Comparison of ENCODE assay signal across 15 cellular contexts in the genomic region with DNA sequence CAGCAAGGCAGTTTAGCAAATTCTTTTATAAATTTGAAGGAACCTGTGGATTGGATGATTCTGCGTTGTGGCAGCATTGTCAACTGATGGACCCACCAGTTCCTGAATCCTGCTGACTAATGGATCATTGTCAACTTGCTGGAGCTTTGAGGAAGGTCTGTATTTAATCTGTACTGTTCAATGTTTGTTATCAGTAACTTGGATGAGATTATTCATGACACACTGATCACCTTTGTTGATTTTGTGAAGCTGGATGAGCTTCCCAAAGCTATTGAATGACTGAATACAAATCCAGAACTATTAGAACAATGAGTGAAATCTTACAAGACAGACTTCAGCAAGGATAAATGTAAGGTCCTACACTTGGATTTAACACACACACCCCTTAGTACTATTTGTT.
DNase-seq lines count a peak whose midpoint lies in the region; ATAC-seq, FAIRE-seq and TF ChIP-seq lines count a peak whose summit lies in the region.
"Had no signal": no experiment of that assay in that cellular context is flagged by ENCODE, and none has a peak within 500 bp of the region (broad histone marks: within the 10 kb centered on the region; RNA-seq: fewer than 3 reads in every experiment).

No MANE protein-coding gene starts in this region.

- no peaks in the 10 kb centered on the region for H3K9me3 Mint-ChIP-seq in Caco-2 (ENCODE audit: unreplicated experiment)
- H3K9me3 Mint-ChIP-seq: CD8-positive, alpha-beta T cell had no signal

- H3K27ac Mint-ChIP-seq in Caco-2 (ENCODE audit: unreplicated experiment): no peak overlapping the region
- H3K27ac Mint-ChIP-seq: CD8-positive, alpha-beta T cell had no signal

- BruUV-seq in Caco-2 (replicated peaks; lab: Mats Ljungman, UMichigan): no TSS peak

- H3K36me3 Mint-ChIP-seq in Caco-2 (ENCODE audit: insufficient read depth, unreplicated experiment): no peaks in the 10 kb centered on the region
- H3K36me3 Mint-ChIP-seq: CD8-positive, alpha-beta T cell had no signal

- no peak overlapping the region for H3K4me3 ChIP-seq in A549
- H3K4me3 ChIP-seq in Caco-2 (ENCODE audit: low read depth, low read length): no peak overlapping the region
- H3K4me3 ChIP-seq: BLaER1, GM12878, HAP-1 had no signal

- FAIRE-seq in A549 (lab: Jason Lieb, UNC): no peak
- FAIRE-seq: GM12878, GM19239 had no signal

- peaks cover 20% of the 10 kb centered on the region; the same call in 2 of the 3 replicates for H3K4me1 ChIP-seq in A549
- peaks cover 12% of the 10 kb centered on the region for H3K4me1 ChIP-seq in Caco-2
- H3K4me1 ChIP-seq: BLaER1, HAP-1 had no signal

- no peaks in the 10 kb centered on the region for H3K27me3 Mint-ChIP-seq in Caco-2 (ENCODE audit: insufficient read depth, unreplicated experiment)

- 93% methylated on average over 1 of the region's 1 CpG for WGBS in A549 (ENCODE audit: missing lambda C conversion rate)

- H3K36me3 ChIP-seq in Caco-2 (ENCODE audit: control insufficient read depth, insufficient read depth, low read length): no peaks in the 10 kb centered on the region
- H3K36me3 ChIP-seq: BLaER1, HAP-1 had no signal

- TF ChIP-seq CTCF in A549 (IDR thresholded peaks at IDR 0.05): no peak
- TF ChIP-seq CTCF in Caco-2 (IDR thresholded peaks at IDR 0.05; ENCODE audit: insufficient read depth in 1 of 2, low read depth in 1 of 2, low read length in 1 of 2, severe bottlenecking in 1 of 2, unreplicated experiment in 1 of 2): no peak
- no peak for TF ChIP-seq CTCF in VCaP (conservative IDR thresholded peaks at IDR 0.05)

- TF ChIP-seq RAD21 in A549 (conservative IDR thresholded peaks at IDR 0.05 in 1 of 2, IDR thresholded peaks at IDR 0.05 in 1 of 2): no peak

- POLR2A ChIA-PET in A549 (lab: Yijun Ruan, JAX): no interaction called here
- POLR2A ChIA-PET in Caco-2 (lab: Charles Lee): no interaction called here

- CTCF ChIA-PET in A549 (lab: Yijun Ruan, JAX): interaction anchor here (1.4 kb wide), 1 partner anchor 381 kb away, joined by 3 read pairs; no protein-coding TSS in a partner anchor
- CTCF ChIA-PET in Caco-2 (lab: Charles Lee): no interaction called here

- H3K4me2 ChIP-seq in A549: 0 out of 3 replicates have a peak overlapping the region, but pooled peaks have one; percentile 39
- H3K4me2 ChIP-seq: BLaER1 had no signal

- H3K4me1 Mint-ChIP-seq in Caco-2 (ENCODE audit: low read depth, unreplicated experiment): no peaks in the 10 kb centered on the region

- peaks cover 5% of the 10 kb centered on the region; the same call in 1 of the 3 replicates for H3K9me3 ChIP-seq in A549
- H3K9me3 ChIP-seq in Caco-2: no peaks in the 10 kb centered on the region
- H3K9me3 ChIP-seq: BLaER1, HAP-1 had no signal

- no peaks in the 10 kb centered on the region for H3K27me3 ChIP-seq in Caco-2 (replicated peaks; ENCODE audit: control insufficient read depth, insufficient read depth, low read length)
- H3K27me3 ChIP-seq: BLaER1 had no signal

- peak overlapping the region; percentile 7 for H3K4me3 Mint-ChIP-seq in Caco-2 (ENCODE audit: unreplicated experiment)
- H3K4me3 Mint-ChIP-seq: CD8-positive, alpha-beta T cell had no signal

- intact Hi-C loops in Caco-2 (cut with micrococcal nuclease; ENCODE audit: unreplicated experiment): no loop called here

- no peak for TF ChIP-seq POLR2A in A549 (IDR thresholded peaks at IDR 0.05; ENCODE audit: low read length)

- ATAC-seq in A549: no peak
- ATAC-seq: CD8-positive, alpha-beta T cell; GM12878 had no signal

- TF ChIP-seq EP300 in A549 (IDR thresholded peaks at IDR 0.05): no peak

- DNase-seq in A549 (ENCODE audit: low read depth in 1 of 2, low spot score in 1 of 2) (no peak), Caco-2 (no peak), NCI-H2171 treated with DMSO at 0.1 percent for 48 hours (lab: John Stamatoyannopoulos, UW) (no peak), iPS-NIHi7 (ENCODE audit: extremely low spot score) (no peak)
- DNase-seq in stimulated activated CD4-positive, alpha-beta T cell treated with anti-CD3 and anti-CD28 coated beads, Interleukin-4, amount 100 ng/mL, for 4 hours: no peak
- DNase-seq: CD8-positive, alpha-beta T cell; DMS 273 treated with DMSO at 0.1 percent for 48 hours; DMS53; DND-41; EL had no signal

- H3K27ac ChIP-seq in A549 (peak overlapping the region; percentile 15 to 30; a peak in 2 of 6 replicates), VCaP (peak overlapping the region; percentile 41)
- H3K27ac ChIP-seq: BLaER1 had no signal

TF ChIP-seq in A549, 52 proteins besides CTCF, POLR2A, EP300 and RAD21:
- TF ChIP-seq NPAS2 (CRISPR knock-in tag; IDR thresholded peaks at IDR 0.05; ENCODE audit: borderline replicate concordance) (no peak), MAZ (IDR thresholded peaks at IDR 0.05; ENCODE audit: borderline replicate concordance, low read depth, low read length) (no peak), ESRRA (IDR thresholded peaks at IDR 0.05; ENCODE audit: borderline replicate concordance, low read length) (no peak), JUNB (IDR thresholded peaks at IDR 0.05) (no peak)
